ENCODE assay signal across 8 cellular contexts in genomic region chr12:24705741-24706358, GRCh38.
DNase-seq lines count a peak whose midpoint lies in the region; ATAC-seq lines count a peak whose summit lies in the region.

No MANE protein-coding gene starts in this region.

- no peak overlapping the region for H4K8ac ChIP-seq in neuronal stem cell (ENCODE audit: low read depth, low read length)

- H3K79me1 ChIP-seq in neuronal stem cell (ENCODE audit: low read depth, low read length), result no peaks in the 10 kb centered on the region

- H3K27ac ChIP-seq in neuronal stem cell (replicated peaks; ENCODE audit: low read length), result no peak overlapping the region

- H3K9ac ChIP-seq in neuronal stem cell (ENCODE audit: low read depth, low read length, poor library complexity), result no peak overlapping the region

- no peak overlapping the region for H2BK120ac ChIP-seq in neuronal stem cell (ENCODE audit: low read depth, low read length)

- no peaks in the 10 kb centered on the region for H3K36me3 ChIP-seq in neuronal stem cell (replicated peaks in 1 of 2; ENCODE audit: control insufficient read depth in 2 of 2, insufficient read depth in 2 of 2, low read length in 2 of 2)

- H3K27me3 ChIP-seq in neuronal stem cell (ENCODE audit: control insufficient read depth in 3 of 3, insufficient read depth in 3 of 3, low read depth in 1 of 3, low read length in 3 of 3), result no peaks in the 10 kb centered on the region

- H3K4me2 ChIP-seq in neuronal stem cell (ENCODE audit: insufficient read depth, low read length, poor library complexity, severe bottlenecking), result no peak overlapping the region

- H3K18ac ChIP-seq in neuronal stem cell (ENCODE audit: low read length), result no peak overlapping the region

- peaks cover 6% of the 10 kb centered on the region for H3K9me3 Mint-ChIP-seq in activated CD4-positive, alpha-beta T cell treated with anti-CD3 and anti-CD28 coated beads for 36 hours (ENCODE audit: low read depth)

- no peak overlapping the region for H3K4ac ChIP-seq in neuronal stem cell (ENCODE audit: low read length)

- H2BK15ac ChIP-seq in neuronal stem cell (ENCODE audit: low read length), result no peak overlapping the region

- peak overlapping the region; percentile 42 for H3K4me3 Mint-ChIP-seq in activated CD4-positive, alpha-beta T cell treated with anti-CD3 and anti-CD28 coated beads for 36 hours

- no peak overlapping the region for H4K91ac ChIP-seq in neuronal stem cell (ENCODE audit: low read depth, low read length, poor library complexity)

- no peaks in the 10 kb centered on the region for H3K36me3 Mint-ChIP-seq in activated CD4-positive, alpha-beta T cell treated with anti-CD3 and anti-CD28 coated beads for 36 hours (ENCODE audit: low read depth)

- peak; percentile 21 for ATAC-seq in activated CD4-positive, alpha-beta T cell treated with anti-CD3 and anti-CD28 coated beads for 36 hours
- ATAC-seq in HG02678 (IDR thresholded peaks at IDR 0.05; ENCODE audit: unreplicated experiment), result peak; percentile 99

- CTCF ChIA-PET in activated CD4-positive, alpha-beta T cell treated with anti-CD3 and anti-CD28 coated beads for 36 hours (lab: Charles Lee), result interaction anchor here (0.5 to 1.1 kb wide), 3 partner anchors 16 to 133 kb away, joined by 3 read pairs; no protein-coding TSS in a partner anchor

- no peak overlapping the region for H2BK5ac ChIP-seq in neuronal stem cell (ENCODE audit: low read length)

- no peaks in the 10 kb centered on the region for H3K4me1 ChIP-seq in neuronal stem cell (ENCODE audit: control insufficient read depth in 2 of 2, insufficient read depth in 1 of 2, low read depth in 1 of 2, low read length in 2 of 2)

- H3K14ac ChIP-seq in neuronal stem cell (ENCODE audit: low read length), result no peak overlapping the region

- WGBS in neuronal stem cell (ENCODE audit: extremely low coverage in 2 of 2, insufficient read length in 2 of 2, insufficient replicate concordance in 1 of 2), 2 donors, result no CpG with 5 or more reads among the region's 4 CpGs

- H3K4me1 Mint-ChIP-seq in activated CD4-positive, alpha-beta T cell treated with anti-CD3 and anti-CD28 coated beads for 36 hours, result peaks cover 16% of the 10 kb centered on the region

- intact Hi-C loops in activated CD4-positive, alpha-beta T cell treated with anti-CD3 and anti-CD28 coated beads for 36 hours (cut with DNase I, micrococcal nuclease), result loop anchor here in 1 of 2 experiments (5.0 kb wide), 1 partner anchor 104 kb away; no protein-coding TSS in a partner anchor

- POLR2A ChIA-PET in activated CD4-positive, alpha-beta T cell treated with anti-CD3 and anti-CD28 coated beads for 36 hours (lab: Charles Lee), result interaction anchor here (0.6 kb wide), 2 partner anchors 10 to 36 kb away, joined by 3 to 5 read pairs; no protein-coding TSS in a partner anchor

- DNase-seq in activated CD4-positive, alpha-beta T cell treated with anti-CD3 and anti-CD28 coated beads for 36 hours, result peak; percentile 22
- no peak for DNase-seq in activated CD4-positive, alpha-beta T cell treated with anti-CD3 and anti-CD28 coated beads, Interleukin-2, amount 50 U/mL, for 1 hour
- peak; percentile 79 for DNase-seq in NAMALWA (ENCODE audit: low spot score)
- DNase-seq in neuronal stem cell (ENCODE audit: low spot score), result no peak
- no peak for DNase-seq in stimulated activated CD8-positive, alpha-beta memory T cell treated with anti-CD3 and anti-CD28 coated beads, Interleukin-4, amount 100 ng/mL, for 48 hours
- DNase-seq in midbrain (lab: John Stamatoyannopoulos, UW), result no peak
- DNase-seq in NK-92 (lab: John Stamatoyannopoulos, UW; ENCODE audit: unreplicated experiment), result no peak

- peaks cover 12% of the 10 kb centered on the region for H3K27me3 Mint-ChIP-seq in activated CD4-positive, alpha-beta T cell treated with anti-CD3 and anti-CD28 coated beads for 36 hours

- peak overlapping the region; percentile 12 for H2AFZ ChIP-seq in neuronal stem cell (ENCODE audit: low read length)

- no peak overlapping the region for H3K4me3 ChIP-seq in neuronal stem cell (ENCODE audit: low read length in 2 of 2)

- H3K27ac Mint-ChIP-seq in activated CD4-positive, alpha-beta T cell treated with anti-CD3 and anti-CD28 coated beads for 36 hours, result peak overlapping the region; percentile 86

- no peak overlapping the region for H2BK12ac ChIP-seq in neuronal stem cell (ENCODE audit: low read length)

- H3K9me3 ChIP-seq in neuronal stem cell (replicated peaks in 1 of 2; ENCODE audit: control insufficient read depth in 2 of 2, insufficient read depth in 1 of 2, low read depth in 1 of 2, low read length in 2 of 2), result peaks cover 0 to 8% of the 10 kb centered on the region in 2 donors

- H2AK5ac ChIP-seq in neuronal stem cell (ENCODE audit: low read depth, low read length), result no peak overlapping the region

- H3K23ac ChIP-seq in neuronal stem cell (ENCODE audit: low read depth, low read length, poor library complexity), result no peak overlapping the region

Comparison
In these comparisons a context has a peak if more than half of its experiments do, and no peak if none do; other contexts are left out.
1. DNase-seq: peak in activated CD4-positive, alpha-beta T cell treated with anti-CD3 and anti-CD28 coated beads for 36 hours (single experiment) and NAMALWA (single experiment); none in activated CD4-positive, alpha-beta T cell treated with anti-CD3 and anti-CD28 coated beads, Interleukin-2, amount 50 U/mL, for 1 hour (single experiment), neuronal stem cell (single experiment), stimulated activated CD8-positive, alpha-beta memory T cell treated with anti-CD3 and anti-CD28 coated beads, Interleukin-4, amount 100 ng/mL, for 48 hours (single experiment), midbrain (single experiment) and NK-92 (single experiment).